8 cellular contexts compared by ENCODE assay signal in genomic region chr21:29162825-29163224, GRCh38. TPM values are rescaled to one million over a fixed set of nuclear protein-coding genes. Genes with fewer than 3 reads are reported as not detected.
DNase-seq lines count a peak whose midpoint lies in the region; ATAC-seq and TF ChIP-seq lines count a peak whose summit lies in the region.
"Not testable (repeated sequence)": the region's sequence is repeated elsewhere in the genome, so short reads cannot be mapped to it uniquely, and the experiment has no call there.

No MANE protein-coding gene starts in this region.

- not testable (repeated sequence) for H3K4me3 ChIP-seq in A673 (ENCODE audit: low read depth, low read length, poor library complexity, severe bottlenecking); HEK293 (ENCODE audit: low read depth, low read length); suprapubic skin

- not testable (repeated sequence) for BruUV-seq in A673 (replicated peaks; lab: Mats Ljungman, UMichigan)

- not testable (repeated sequence) for H3K9me3 ChIP-seq in A673 (ENCODE audit: low read depth, low read length, poor library complexity, severe bottlenecking); HEK293 (ENCODE audit: control insufficient read depth, insufficient read depth, low read depth, low read length); suprapubic skin

- H3K27me3 ChIP-seq in A673 (replicated peaks; ENCODE audit: insufficient read depth, low read depth, low read length, poor library complexity); suprapubic skin: not testable (repeated sequence)

- POLR2A ChIA-PET in A673 (lab: Charles Lee; ENCODE audit: low non-redundant PET), result interaction anchor here (0.6 kb wide), 1 partner anchor 40 kb away, joined by 3 read pairs; no protein-coding TSS in a partner anchor
- POLR2A ChIA-PET in HEK293 (lab: Yijun Ruan, JAX), result interaction anchor here (0.6 to 1.0 kb wide), 2 partner anchors 12 to 145 kb away, joined by 3 read pairs; no protein-coding TSS in a partner anchor

- TF ChIP-seq POLR2A in suprapubic skin (IDR thresholded peaks at IDR 0.05), result not testable (repeated sequence)

- peak; percentile 67 for ATAC-seq in esophagus mucosa
- peak; percentile 36 to 92 for ATAC-seq in left cardiac atrium
- ATAC-seq in omental fat pad (ENCODE audit: low FRiP score), result peak; percentile 69

- DNase-seq in A673 (ENCODE audit: low spot score); omental fat pad (ENCODE audit: low spot score): not testable (repeated sequence)
- peak; percentile 54 for DNase-seq in NOMO-1 treated with DMSO at 0.1 percent for 48 hours (lab: John Stamatoyannopoulos, UW; ENCODE audit: unreplicated experiment)
- peak; percentile 59 for DNase-seq in astrocyte of the hippocampus (ENCODE audit: low read depth, low spot score)
- peak; percentile 37 for DNase-seq in left cardiac atrium
- peak in 1 of 2 donors; percentile 61 for DNase-seq in suprapubic skin (ENCODE audit: low spot score in 2 of 2)

- CTCF ChIA-PET in A673 (lab: Charles Lee), result not testable (repeated sequence)
- CTCF ChIA-PET in HEK293 (lab: Yijun Ruan, JAX), result interaction anchor here (0.6 to 2.9 kb wide), 6 partner anchors 35 to 912 kb away, joined by 3 to 14 read pairs (median 5); no protein-coding TSS in a partner anchor

- H3K36me3 ChIP-seq in A673 (ENCODE audit: insufficient read depth, low read length, poor library complexity, severe bottlenecking); HEK293 (ENCODE audit: control insufficient read depth in 2 of 2, insufficient read depth in 1 of 2, low read length in 2 of 2); suprapubic skin: not testable (repeated sequence)

- H3K27ac ChIP-seq in A673 (ENCODE audit: low read depth, low read length, poor library complexity, severe bottlenecking) (peak overlapping the region; percentile 47), suprapubic skin (peak overlapping the region; percentile 67)
- H3K27ac ChIP-seq in HEK293 (ENCODE audit: extremely low read depth, low read depth, low read length), result not testable (repeated sequence)

- intact Hi-C loops in A673 (cut with micrococcal nuclease; ENCODE audit: unreplicated experiment), result loop anchor here (5.0 kb wide), 1 partner anchor 71 kb away; no protein-coding TSS in a partner anchor
- intact Hi-C loops in left cardiac atrium (cut with DNase I), result loop anchor here in 1 of 2 donors (10.0 kb wide), 1 partner anchor 212 kb away; no protein-coding TSS in a partner anchor

- H3K4me1 ChIP-seq in A673 (ENCODE audit: insufficient read depth, low read length, poor library complexity, severe bottlenecking) (peaks cover 12% of the 10 kb centered on the region), suprapubic skin (peaks cover 27% of the 10 kb centered on the region)
- H3K4me1 ChIP-seq in HEK293 (ENCODE audit: control insufficient read depth, insufficient read depth, low read length), result not testable (repeated sequence)

- not testable (repeated sequence) for TF ChIP-seq EP300 in suprapubic skin (IDR thresholded peaks at IDR 0.05)

- not testable (repeated sequence) for TF ChIP-seq CTCF in A673 (conservative IDR thresholded peaks at IDR 0.05; ENCODE audit: low read depth, low read length); HEK293 (tag by site-specific recombination; IDR thresholded peaks at IDR 0.05); omental fat pad (IDR thresholded peaks at IDR 0.05); suprapubic skin (IDR thresholded peaks at IDR 0.05)

- WGBS in suprapubic skin, result 38% methylated on average over 9 of the region's 9 CpGs

TF ChIP-seq in HEK293, 187 proteins besides CTCF, POLR2A, EP300 and RAD21:
- TF ChIP-seq ZNF362 (tag by site-specific recombination; IDR thresholded peaks at IDR 0.05), result peak; percentile 75
- peak; percentile 28; the same call in 1 of the 2 replicates for TF ChIP-seq ZEB2 (tag by site-specific recombination; IDR thresholded peaks at IDR 0.05)
- TF ChIP-seq ZNF394 (tag by site-specific recombination; IDR thresholded peaks at IDR 0.05; ENCODE audit: borderline replicate concordance), result 0 out of 2 replicates have a peak, but pooled peaks have one; percentile 24
- TF ChIP-seq OSR2 (tag by site-specific recombination; IDR thresholded peaks at IDR 0.05), result peak; percentile 69
- 0 out of 2 replicates have a peak, but pooled peaks have one; percentile 10 for TF ChIP-seq ZNF366 (tag by site-specific recombination; conservative IDR thresholded peaks at IDR 0.05)
- peak; percentile 13; the same call in 1 of the 2 replicates for TF ChIP-seq KLF1 (tag by site-specific recombination; IDR thresholded peaks at IDR 0.05)
- TF ChIP-seq ZNF335 (tag by site-specific recombination; conservative IDR thresholded peaks at IDR 0.05), result 0 out of 2 replicates have a peak, but pooled peaks have one; percentile 23
- peak; percentile 54 for TF ChIP-seq ZNF629 (tag by site-specific recombination; IDR thresholded peaks at IDR 0.05)
- peak; percentile 11; the same call in 1 of the 2 replicates for TF ChIP-seq ZNF660 (tag by site-specific recombination; IDR thresholded peaks at IDR 0.05)
- TF ChIP-seq KLF8 (tag by site-specific recombination; IDR thresholded peaks at IDR 0.05), result 0 out of 2 replicates have a peak, but pooled peaks have one; percentile 52
- TF ChIP-seq PRDM10 (tag by site-specific recombination; IDR thresholded peaks at IDR 0.05), result peak; percentile 79
- TF ChIP-seq SP7 (tag by site-specific recombination; IDR thresholded peaks at IDR 0.05), result peak; percentile 73; the same call in 1 of the 2 replicates
- 0 out of 2 replicates have a peak, but pooled peaks have one; percentile 6 for TF ChIP-seq ZNF623 (tag by site-specific recombination; IDR thresholded peaks at IDR 0.05)
- 0 out of 2 replicates have a peak, but pooled peaks have one; percentile 50 for TF ChIP-seq EGR2 (tag by site-specific recombination; IDR thresholded peaks at IDR 0.05; ENCODE audit: low read depth)
- peak; percentile 79 for TF ChIP-seq ZFHX2 (tag by site-specific recombination; conservative IDR thresholded peaks at IDR 0.05)
TF ChIP-seq in HEK293: peak in this region for 15; not testable (repeated sequence) for 172.

RNA-seq across cellular contexts. Expression of gene MAP3K7CL, which starts 32.4 kb away (rescaled TPM):
- total RNA-seq in A673 (2021), result 2.2 and 3.1 TPM in 2 replicates
- total RNA-seq in esophagus mucosa, result 3.1 TPM
- total RNA-seq in left cardiac atrium, result 1 to 10 TPM; 2.3 to 5.4 TPM
- 1 to 10 TPM; 5.1 to 7.1 (median 5.9) TPM for total RNA-seq in omental fat pad
- 10 to 100 TPM in 1 of 4 donors, 1 to 10 TPM in 3; 6.8 to 10.4 (median 8.8) TPM for total RNA-seq in suprapubic skin
